Comparison of ENCODE assay signal across 24 cellular contexts in genomic region chr4:99853993-99854392, GRCh38. TPM values are rescaled to one million over a fixed set of nuclear protein-coding genes. Genes with fewer than 3 reads are reported as not detected.
DNase-seq lines count a peak whose midpoint lies in the region; ATAC-seq and TF ChIP-seq lines count a peak whose summit lies in the region.
"Had no signal": no experiment of that assay in that cellular context is flagged by ENCODE, and none has a peak within 500 bp of the region (broad histone marks: within the 10 kb centered on the region; RNA-seq: fewer than 3 reads in every experiment).

No MANE protein-coding gene starts in this region.

- WGBS in thyroid gland, 2 donors, result 18 to 20% methylated on average over 1 of the region's 1 CpG

- no peaks in the 10 kb centered on the region for H3K27me3 Mint-ChIP-seq in CD4-positive, CD25-positive, alpha-beta regulatory T cell
- H3K27me3 Mint-ChIP-seq in activated T-helper 17 cell treated with anti-CD3 and anti-CD28 coated beads, Interleukin-2, amount 50 U/mL, for 72 hours, result no peaks in the 10 kb centered on the region
- H3K27me3 Mint-ChIP-seq in T-cell, result no peaks in the 10 kb centered on the region

- no peaks in the 10 kb centered on the region for H3K9me3 ChIP-seq in CD4-positive, CD25-positive, alpha-beta regulatory T cell (ENCODE audit: control insufficient read depth in 2 of 2, low read length in 2 of 2)
- no peaks in the 10 kb centered on the region for H3K9me3 ChIP-seq in thyroid gland
- H3K9me3 ChIP-seq: gastroesophageal sphincter, left lung, uterus had no signal

- DNase-seq in NCI-H146 treated with DMSO at 0.1 percent for 48 hours (lab: John Stamatoyannopoulos, UW; ENCODE audit: unreplicated experiment) (peak; percentile 1), NCI-H146 (lab: John Stamatoyannopoulos, UW) (no peak), NCI-H1092 treated with DMSO at 0.1 percent for 48 hours (lab: John Stamatoyannopoulos, UW) (peak; percentile 11), thyroid gland (no peak), T-cell (no peak), globus pallidus (ENCODE audit: low spot score) (no peak)
- no peak for DNase-seq in CD4-positive, CD25-positive, alpha-beta regulatory T cell
- DNase-seq: activated CD4-positive, CD25-positive, alpha-beta regulatory T cell treated with anti-CD3 and anti-CD28 coated beads, Interleukin-2, amount 50 U/mL, for 72 hours; activated CD8-positive, alpha-beta T cell treated with anti-CD3 and anti-CD28 coated beads, Interleukin-2, amount 10 ng/mL, durations not matched to agents 7 days and 5 days; activated naive CD4-positive, alpha-beta T cell treated with Interleukin-2 at 50 U/mL for 16 hours; cortex of kidney; left lung; NCI-H1436 treated with DMSO at 0.1 percent for 48 hours; NCI-H524; small intestine; stimulated activated CD4-positive, alpha-beta T cell treated with anti-CD3 and anti-CD28 coated beads, Interleukin-2, amount 100 ng/mL, for 24 hours; uterus had no signal

- TF ChIP-seq POLR2A in thyroid gland (IDR thresholded peaks at IDR 0.05), result no peak

- peak overlapping the region in 2 of 3 donors; percentile 16 to 54 for H3K27ac Mint-ChIP-seq in CD4-positive, CD25-positive, alpha-beta regulatory T cell
- peak overlapping the region; percentile 59 for H3K27ac Mint-ChIP-seq in activated T-helper 17 cell treated with anti-CD3 and anti-CD28 coated beads, Interleukin-2, amount 50 U/mL, for 72 hours
- H3K27ac Mint-ChIP-seq in T-cell, result no peak overlapping the region

- H3K4me1 Mint-ChIP-seq in CD4-positive, CD25-positive, alpha-beta regulatory T cell, result peaks cover 28 to 59% (median 52%) of the 10 kb centered on the region in 4 donors
- H3K4me1 Mint-ChIP-seq in activated T-helper 17 cell treated with anti-CD3 and anti-CD28 coated beads, Interleukin-2, amount 50 U/mL, for 72 hours, result peaks cover 66% of the 10 kb centered on the region
- peaks cover 32 to 50% (median 32%) of the 10 kb centered on the region in 3 donors for H3K4me1 Mint-ChIP-seq in T-cell

- H3K36me3 Mint-ChIP-seq in CD4-positive, CD25-positive, alpha-beta regulatory T cell, result peaks cover 20% of the 10 kb centered on the region
- H3K36me3 Mint-ChIP-seq in activated T-helper 17 cell treated with anti-CD3 and anti-CD28 coated beads, Interleukin-2, amount 50 U/mL, for 72 hours (ENCODE audit: low read depth), result peaks cover 68% of the 10 kb centered on the region
- H3K36me3 Mint-ChIP-seq in T-cell, result peaks cover 38% of the 10 kb centered on the region

- POLR2A ChIA-PET in T-cell (lab: Charles Lee), result interaction anchor here in 1 of 2 donors (0.9 kb wide), 1 partner anchor 28 kb away, joined by 5 read pairs; no protein-coding TSS in a partner anchor

- no peaks in the 10 kb centered on the region for H3K36me3 ChIP-seq in CD4-positive, CD25-positive, alpha-beta regulatory T cell (ENCODE audit: control insufficient read depth, insufficient read depth, low read length)
- H3K36me3 ChIP-seq in thyroid gland, result no peaks in the 10 kb centered on the region
- H3K36me3 ChIP-seq: cardiac muscle cell, gastroesophageal sphincter, left lung, uterus had no signal

- peaks cover 30% of the 10 kb centered on the region for H3K4me1 ChIP-seq in CD4-positive, CD25-positive, alpha-beta regulatory T cell (ENCODE audit: control insufficient read depth, insufficient read depth, low read length, poor library complexity, severe bottlenecking)
- no peaks in the 10 kb centered on the region for H3K4me1 ChIP-seq in thyroid gland
- H3K4me1 ChIP-seq: gastroesophageal sphincter, uterus had no signal

- no peaks in the 10 kb centered on the region for H3K27me3 ChIP-seq in CD4-positive, CD25-positive, alpha-beta regulatory T cell (ENCODE audit: control insufficient read depth, insufficient read depth, low read length)
- no peaks in the 10 kb centered on the region for H3K27me3 ChIP-seq in thyroid gland
- H3K27me3 ChIP-seq: cardiac muscle cell, gastroesophageal sphincter, left lung, uterus had no signal

- H3K4me3 Mint-ChIP-seq in CD4-positive, CD25-positive, alpha-beta regulatory T cell, result no peak overlapping the region
- H3K4me3 Mint-ChIP-seq in activated T-helper 17 cell treated with anti-CD3 and anti-CD28 coated beads, Interleukin-2, amount 50 U/mL, for 72 hours, result no peak overlapping the region
- H3K4me3 Mint-ChIP-seq in T-cell, result no peak overlapping the region
- H3K4me3 Mint-ChIP-seq: activated CD8-positive, alpha-beta T cell treated with anti-CD3 and anti-CD28 coated beads, Interleukin-2, amount 10 ng/mL, durations not matched to agents 7 days and 5 days; T-helper 1 cell treated with Interleukin-12 subunit alpha and Interleukin-12 subunit beta and Interleukin-4 antibody, amounts not matched to agents 30 μg/mL and 1 μg/mL, for 36 hours had no signal

- CTCF ChIA-PET in T-cell (lab: Charles Lee), result interaction anchor here in 1 of 2 donors (1.2 kb wide), 1 partner anchor 42 kb away, joined by 8 read pairs; no protein-coding TSS in a partner anchor

- TF ChIP-seq CTCF in thyroid gland (IDR thresholded peaks at IDR 0.05), result no peak

- no peak overlapping the region for H3K4me3 ChIP-seq in CD4-positive, CD25-positive, alpha-beta regulatory T cell (ENCODE audit: low read depth, low read length)
- no peak overlapping the region for H3K4me3 ChIP-seq in thyroid gland (replicated peaks in 1 of 3)
- H3K4me3 ChIP-seq: cardiac muscle cell, gastroesophageal sphincter, left lung, uterus had no signal

- H3K27ac ChIP-seq in CD4-positive, CD25-positive, alpha-beta regulatory T cell (ENCODE audit: insufficient read depth, low read length, poor library complexity, severe bottlenecking), result no peak overlapping the region
- H3K27ac ChIP-seq in thyroid gland, result no peak overlapping the region
- H3K27ac ChIP-seq: cardiac muscle cell, gastroesophageal sphincter, uterus had no signal

- intact Hi-C loops in thyroid gland (cut with DNase I), result no loop called here

- no peak for ATAC-seq in CD4-positive, CD25-positive, alpha-beta regulatory T cell (ENCODE audit: low read depth in 2 of 2)
- ATAC-seq in activated T-helper 17 cell treated with anti-CD3 and anti-CD28 coated beads, Interleukin-2, amount 50 U/mL, for 72 hours (replicated peaks), result no peak
- ATAC-seq in T-cell (replicated peaks in 1 of 4), result no peak
- ATAC-seq: activated CD8-positive, alpha-beta T cell treated with anti-CD3 and anti-CD28 coated beads, Interleukin-2, amount 10 ng/mL, durations not matched to agents 7 days and 5 days; gastroesophageal sphincter; HCT116; left lung had no signal

- H3K9me3 Mint-ChIP-seq in CD4-positive, CD25-positive, alpha-beta regulatory T cell, result no peaks in the 10 kb centered on the region
- H3K9me3 Mint-ChIP-seq in activated T-helper 17 cell treated with anti-CD3 and anti-CD28 coated beads, Interleukin-2, amount 50 U/mL, for 72 hours, result no peaks in the 10 kb centered on the region
- H3K9me3 Mint-ChIP-seq in T-cell, result no peaks in the 10 kb centered on the region
- H3K9me3 Mint-ChIP-seq: T-helper 1 cell treated with Interleukin-12 subunit alpha and Interleukin-12 subunit beta and Interleukin-4 antibody, amounts not matched to agents 30 μg/mL and 1 μg/mL, for 36 hours had no signal

RNA-seq across cellular contexts. Expression of gene DAPP1, which starts 37.4 kb away (rescaled TPM):
- total RNA-seq in CD4-positive, CD25-positive, alpha-beta regulatory T cell, result 29.8 TPM
- polyA plus RNA-seq in CD4-positive, CD25-positive, alpha-beta regulatory T cell, result 10 to 100 TPM; 25.0 to 42.8 (median 31.7) TPM
- total RNA-seq in activated T-helper 17 cell treated with anti-CD3 and anti-CD28 coated beads, Interleukin-2, amount 50 U/mL, for 72 hours, result 10 to 100 TPM; 52.9 to 58.4 TPM
- total RNA-seq in thyroid gland (1 to 10 TPM in 2 of 4 donors, under 1 TPM in 2; 0.33 to 1.5 (median 0.70) TPM), T-cell (10 to 100 TPM; 12.9 to 18.7 (median 14.3) TPM)
- total RNA-seq: RPMI7951, SK-MEL-5 had no signal
- polyA plus RNA-seq: cardiac muscle cell had no signal

RNA-seq across cellular contexts. Expression of gene LAMTOR3, which starts 40.2 kb away (rescaled TPM):
- total RNA-seq in CD4-positive, CD25-positive, alpha-beta regulatory T cell, result 17.0 TPM
- 10 to 100 TPM; 32.5 to 41.5 (median 34.1) TPM for polyA plus RNA-seq in CD4-positive, CD25-positive, alpha-beta regulatory T cell
- 10 to 100 TPM; 31.6 to 31.9 TPM for total RNA-seq in activated T-helper 17 cell treated with anti-CD3 and anti-CD28 coated beads, Interleukin-2, amount 50 U/mL, for 72 hours
- total RNA-seq in thyroid gland, result 100 to 1,000 TPM in 1 of 4 donors, 10 to 100 TPM in 3; 67.5 to 103 (median 86.1) TPM
- total RNA-seq in T-cell, result 10 to 100 TPM; 17.5 to 25.0 (median 19.4) TPM

Comparison
In these comparisons a context has a peak if more than half of its experiments do, and no peak if none do; other contexts are left out.
1. DNase-seq: peak in NCI-H146 treated with DMSO at 0.1 percent for 48 hours (single experiment) and NCI-H1092 treated with DMSO at 0.1 percent for 48 hours (single experiment); none in NCI-H146 (single experiment), CD4-positive, CD25-positive, alpha-beta regulatory T cell (0 of 3), thyroid gland (0 of 2), T-cell (0 of 34) and globus pallidus (single experiment).
2. H3K27ac Mint-ChIP-seq: peak in CD4-positive, CD25-positive, alpha-beta regulatory T cell (2 of 3) and activated T-helper 17 cell treated with anti-CD3 and anti-CD28 coated beads, Interleukin-2, amount 50 U/mL, for 72 hours (single experiment); none in T-cell (0 of 2).
3. RNA of gene DAPP1, which starts 37.4 kb away (total RNA-seq): 52.9 to 58.4 TPM in activated T-helper 17 cell treated with anti-CD3 and anti-CD28 coated beads, Interleukin-2, amount 50 U/mL, for 72 hours, 29.8 TPM in CD4-positive, CD25-positive, alpha-beta regulatory T cell (single experiment) and 12.9 to 18.7 TPM in T-cell; 0.33 to 1.5 TPM in thyroid gland; every median in the first group is over 4 times any median in the second.